Comparison of ENCODE assay signal across 16 cellular contexts in the genomic region with DNA sequence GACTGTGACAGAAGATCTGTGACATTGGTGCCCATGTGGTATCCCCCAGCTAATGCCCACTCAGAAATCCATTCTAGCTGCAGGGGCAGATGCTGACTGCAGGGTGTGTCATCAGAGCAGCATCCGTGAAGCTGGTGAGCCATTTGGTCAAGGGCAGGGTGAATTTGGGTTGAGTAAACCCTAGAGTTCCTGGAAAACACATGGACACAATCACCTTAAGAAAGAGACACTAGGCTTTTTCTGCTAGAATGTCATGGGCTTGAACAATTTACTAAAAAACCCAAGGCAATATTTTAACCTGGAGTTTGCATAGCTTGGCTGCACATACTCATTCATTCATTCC.
"Had no signal": no experiment of that assay in that cellular context is flagged by ENCODE, and none has a peak within 500 bp of the region (broad histone marks: within the 10 kb centered on the region; RNA-seq: fewer than 3 reads in every experiment).

No MANE protein-coding gene starts in this region.

- DNase-seq: activated CD4-positive, alpha-beta T cell treated with anti-CD3 and anti-CD28 coated beads for 48 hours; activated CD4-positive, CD25-positive, alpha-beta regulatory T cell; activated CD8-positive, alpha-beta T cell treated with anti-CD3 and anti-CD28 coated beads, Interleukin-2, amount 10 ng/mL, durations not matched to agents 7 days and 5 days; activated naive CD4-positive, alpha-beta T cell treated with Interleukin-2 at 50 U/mL for 16 hours; activated T-cell treated with anti-CD3 and anti-CD28 coated beads, Interleukin-2, amount 50 U/mL, for 24 hours; body of pancreas; central memory CD4-positive, alpha-beta T cell; dorsolateral prefrontal cortex; left cardiac atrium; naive thymus-derived CD8-positive, alpha-beta T cell; ovary; stimulated activated CD4-positive, alpha-beta T cell treated with anti-CD3 and anti-CD28 coated beads, Interleukin-4, amount 100 ng/mL, for 4 hours; T-cell had no signal

- H3K4me3 ChIP-seq: body of pancreas, dorsolateral prefrontal cortex, ovary, thoracic aorta had no signal

- ATAC-seq: activated CD8-positive, alpha-beta T cell treated with anti-CD3 and anti-CD28 coated beads, Interleukin-2, amount 10 ng/mL, durations not matched to agents 7 days and 5 days; body of pancreas; left cardiac atrium; naive thymus-derived CD8-positive, alpha-beta T cell; sciatic nerve; stimulated activated memory B cell treated with anti-CD40 and anti-IgM and Interleukin-4, amounts not matched to agents 10 μg/mL and 1 μg/mL and 100 μg/mL, for 72 hours; T-cell had no signal

- H3K27me3 ChIP-seq: body of pancreas, ovary had no signal

- H3K36me3 ChIP-seq: ovary, thoracic aorta had no signal

- H3K27ac ChIP-seq: body of pancreas, dorsolateral prefrontal cortex, ovary, thoracic aorta had no signal

- H3K4me1 ChIP-seq: body of pancreas had no signal

- H3K9me3 ChIP-seq: body of pancreas, ovary, thoracic aorta had no signal
